In the genomic region with DNA sequence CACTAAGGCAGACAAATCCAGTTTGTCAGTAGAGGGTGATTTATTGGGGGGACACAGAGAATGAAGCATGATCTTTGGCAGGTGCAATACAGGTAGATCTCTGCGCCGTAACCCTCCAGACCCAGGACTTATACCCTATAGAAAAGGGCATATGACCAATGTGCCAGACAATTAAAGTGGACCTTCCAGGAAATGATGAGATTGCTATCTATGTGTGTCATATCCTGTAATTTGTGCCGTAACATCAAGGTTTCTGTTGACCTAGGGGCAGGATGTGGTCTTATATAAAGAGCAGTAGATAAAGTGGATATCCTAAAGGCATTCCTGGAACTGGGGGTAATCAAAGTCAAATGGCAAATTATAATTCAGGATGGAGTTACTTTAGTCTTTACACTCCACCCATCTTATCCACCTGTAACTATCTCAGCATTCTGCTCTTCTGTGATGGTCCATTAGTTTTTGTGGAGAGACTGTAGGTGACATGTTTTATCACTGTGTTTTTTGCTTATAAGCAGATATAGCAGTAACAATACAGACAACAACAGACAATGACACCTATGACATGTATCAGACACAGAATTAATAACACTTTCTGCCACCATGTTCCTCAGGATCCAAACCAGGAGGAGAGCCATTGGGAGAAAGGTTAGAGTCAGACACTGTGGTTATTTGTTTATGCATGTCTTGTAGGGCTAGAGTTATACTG, we compare ENCODE assay signal across 1 cellular context.
TF ChIP-seq lines count a peak whose summit lies in the region.

No MANE protein-coding gene starts in this region.

TF ChIP-seq in WTC11, 78 proteins besides CTCF, POLR2A, EP300 and RAD21 (continued from another document):
- TF ChIP-seq ARID4B (CRISPR knock-in tag; IDR thresholded peaks at IDR 0.05; ENCODE audit: borderline replicate concordance) (no peak), SMAD3 (CRISPR knock-in tag; IDR thresholded peaks at IDR 0.05; ENCODE audit: borderline replicate concordance) (no peak)
